1 cellular context compared by ENCODE assay signal in the genomic region with DNA sequence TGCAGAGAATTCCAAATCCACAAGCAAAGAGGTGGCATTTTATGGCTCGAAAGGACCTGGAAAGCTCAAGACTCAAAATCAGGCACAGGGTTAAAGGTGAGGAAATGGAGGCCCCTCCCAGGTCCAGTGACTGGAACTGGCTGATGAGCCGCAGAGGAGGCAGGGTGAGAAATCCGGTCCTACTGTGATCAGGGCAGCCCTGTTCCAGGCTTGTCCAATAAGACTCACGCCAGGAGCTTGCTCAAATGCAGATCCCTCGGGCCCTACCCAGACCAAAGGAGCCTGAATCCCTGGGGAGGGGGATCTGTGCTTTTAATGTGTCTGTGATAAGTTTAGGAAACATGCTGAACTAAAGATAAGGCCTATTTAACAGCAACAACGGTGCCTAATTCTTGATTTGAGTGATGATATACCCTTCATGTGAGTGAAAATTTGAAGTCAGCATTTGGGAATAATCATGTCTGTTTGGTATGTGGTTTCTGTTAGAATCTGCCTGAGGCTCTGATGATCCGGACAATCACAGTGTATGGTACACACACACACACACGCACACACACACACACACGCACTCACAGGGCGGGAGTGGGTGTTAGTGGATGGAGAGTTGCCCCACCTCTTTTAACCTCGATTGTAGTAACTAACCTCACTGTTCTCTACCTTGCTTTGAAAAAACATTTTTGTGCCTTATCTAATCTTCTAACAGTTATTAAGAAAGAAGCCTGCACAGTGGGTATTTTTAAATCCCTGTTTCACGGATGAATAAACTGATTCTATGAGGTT.
TF ChIP-seq lines count a peak whose summit lies in the region.

No MANE protein-coding gene starts in this region.

TF ChIP-seq in HEK293, 187 proteins besides CTCF, POLR2A, EP300 and RAD21 (continued from another document):
- TF ChIP-seq, protein P1, sequence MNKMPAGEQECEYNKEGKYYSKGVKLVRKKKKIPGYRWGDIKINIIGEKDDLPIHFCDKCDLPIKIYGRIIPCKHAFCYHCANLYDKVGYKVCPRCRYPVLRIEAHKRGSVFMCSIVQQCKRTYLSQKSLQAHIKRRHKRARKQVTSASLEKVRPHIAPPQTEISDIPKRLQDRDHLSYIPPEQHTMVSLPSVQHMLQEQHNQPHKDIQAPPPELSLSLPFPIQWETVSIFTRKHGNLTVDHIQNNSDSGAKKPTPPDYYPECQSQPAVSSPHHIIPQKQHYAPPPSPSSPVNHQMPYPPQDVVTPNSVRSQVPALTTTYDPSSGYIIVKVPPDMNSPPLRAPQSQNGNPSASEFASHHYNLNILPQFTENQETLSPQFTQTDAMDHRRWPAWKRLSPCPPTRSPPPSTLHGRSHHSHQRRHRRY (tag by site-specific recombination; IDR thresholded peaks at IDR 0.05): no peak
- TF ChIP-seq EGR2 (tag by site-specific recombination; IDR thresholded peaks at IDR 0.05; ENCODE audit: low read depth) (peak; percentile 84), KLF1 (tag by site-specific recombination; IDR thresholded peaks at IDR 0.05) (peak; percentile 98), TRIM28 (IDR thresholded peaks at IDR 0.05; ENCODE audit: borderline replicate concordance, low read length) (0 out of 2 replicates have a peak, but pooled peaks have one; percentile 31), ZBTB20 (tag by site-specific recombination; IDR thresholded peaks at IDR 0.05) (peak; percentile 45; the same call in 1 of the 2 replicates), OSR2 (tag by site-specific recombination; IDR thresholded peaks at IDR 0.05) (peak; percentile 37; the same call in 1 of the 2 replicates), ZNF600 (tag by site-specific recombination; IDR thresholded peaks at IDR 0.05) (0 out of 2 replicates have a peak, but pooled peaks have one; percentile 9), SP7 (tag by site-specific recombination; IDR thresholded peaks at IDR 0.05) (0 out of 2 replicates have a peak, but pooled peaks have one; percentile 32)
- TF ChIP-seq, protein P2, sequence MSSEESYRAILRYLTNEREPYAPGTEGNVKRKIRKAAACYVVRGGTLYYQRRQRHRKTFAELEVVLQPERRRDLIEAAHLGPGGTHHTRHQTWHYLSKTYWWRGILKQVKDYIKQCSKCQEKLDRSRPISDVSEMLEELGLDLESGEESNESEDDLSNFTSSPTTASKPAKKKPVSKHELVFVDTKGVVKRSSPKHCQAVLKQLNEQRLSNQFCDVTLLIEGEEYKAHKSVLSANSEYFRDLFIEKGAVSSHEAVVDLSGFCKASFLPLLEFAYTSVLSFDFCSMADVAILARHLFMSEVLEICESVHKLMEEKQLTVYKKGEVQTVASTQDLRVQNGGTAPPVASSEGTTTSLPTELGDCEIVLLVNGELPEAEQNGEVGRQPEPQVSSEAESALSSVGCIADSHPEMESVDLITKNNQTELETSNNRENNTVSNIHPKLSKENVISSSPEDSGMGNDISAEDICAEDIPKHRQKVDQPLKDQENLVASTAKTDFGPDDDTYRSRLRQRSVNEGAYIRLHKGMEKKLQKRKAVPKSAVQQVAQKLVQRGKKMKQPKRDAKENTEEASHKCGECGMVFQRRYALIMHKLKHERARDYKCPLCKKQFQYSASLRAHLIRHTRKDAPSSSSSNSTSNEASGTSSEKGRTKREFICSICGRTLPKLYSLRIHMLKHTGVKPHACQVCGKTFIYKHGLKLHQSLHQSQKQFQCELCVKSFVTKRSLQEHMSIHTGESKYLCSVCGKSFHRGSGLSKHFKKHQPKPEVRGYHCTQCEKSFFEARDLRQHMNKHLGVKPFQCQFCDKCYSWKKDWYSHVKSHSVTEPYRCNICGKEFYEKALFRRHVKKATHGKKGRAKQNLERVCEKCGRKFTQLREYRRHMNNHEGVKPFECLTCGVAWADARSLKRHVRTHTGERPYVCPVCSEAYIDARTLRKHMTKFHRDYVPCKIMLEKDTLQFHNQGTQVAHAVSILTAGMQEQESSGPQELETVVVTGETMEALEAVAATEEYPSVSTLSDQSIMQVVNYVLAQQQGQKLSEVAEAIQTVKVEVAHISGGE (tag by site-specific recombination; conservative IDR thresholded peaks at IDR 0.05; ENCODE audit: low read depth): no peak
- TF ChIP-seq, protein P3, sequence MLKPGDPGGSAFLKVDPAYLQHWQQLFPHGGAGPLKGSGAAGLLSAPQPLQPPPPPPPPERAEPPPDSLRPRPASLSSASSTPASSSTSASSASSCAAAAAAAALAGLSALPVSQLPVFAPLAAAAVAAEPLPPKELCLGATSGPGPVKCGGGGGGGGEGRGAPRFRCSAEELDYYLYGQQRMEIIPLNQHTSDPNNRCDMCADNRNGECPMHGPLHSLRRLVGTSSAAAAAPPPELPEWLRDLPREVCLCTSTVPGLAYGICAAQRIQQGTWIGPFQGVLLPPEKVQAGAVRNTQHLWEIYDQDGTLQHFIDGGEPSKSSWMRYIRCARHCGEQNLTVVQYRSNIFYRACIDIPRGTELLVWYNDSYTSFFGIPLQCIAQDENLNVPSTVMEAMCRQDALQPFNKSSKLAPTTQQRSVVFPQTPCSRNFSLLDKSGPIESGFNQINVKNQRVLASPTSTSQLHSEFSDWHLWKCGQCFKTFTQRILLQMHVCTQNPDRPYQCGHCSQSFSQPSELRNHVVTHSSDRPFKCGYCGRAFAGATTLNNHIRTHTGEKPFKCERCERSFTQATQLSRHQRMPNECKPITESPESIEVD (tag by site-specific recombination; IDR thresholded peaks at IDR 0.05): 0 out of 2 replicates have a peak, but pooled peaks have one; percentile 10
- TF ChIP-seq, protein P4, sequence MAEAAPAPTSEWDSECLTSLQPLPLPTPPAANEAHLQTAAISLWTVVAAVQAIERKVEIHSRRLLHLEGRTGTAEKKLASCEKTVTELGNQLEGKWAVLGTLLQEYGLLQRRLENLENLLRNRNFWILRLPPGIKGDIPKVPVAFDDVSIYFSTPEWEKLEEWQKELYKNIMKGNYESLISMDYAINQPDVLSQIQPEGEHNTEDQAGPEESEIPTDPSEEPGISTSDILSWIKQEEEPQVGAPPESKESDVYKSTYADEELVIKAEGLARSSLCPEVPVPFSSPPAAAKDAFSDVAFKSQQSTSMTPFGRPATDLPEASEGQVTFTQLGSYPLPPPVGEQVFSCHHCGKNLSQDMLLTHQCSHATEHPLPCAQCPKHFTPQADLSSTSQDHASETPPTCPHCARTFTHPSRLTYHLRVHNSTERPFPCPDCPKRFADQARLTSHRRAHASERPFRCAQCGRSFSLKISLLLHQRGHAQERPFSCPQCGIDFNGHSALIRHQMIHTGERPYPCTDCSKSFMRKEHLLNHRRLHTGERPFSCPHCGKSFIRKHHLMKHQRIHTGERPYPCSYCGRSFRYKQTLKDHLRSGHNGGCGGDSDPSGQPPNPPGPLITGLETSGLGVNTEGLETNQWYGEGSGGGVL (tag by site-specific recombination; IDR thresholded peaks at IDR 0.05): peak; percentile 45; the same call in 1 of the 2 replicates
